8 cellular contexts compared by ENCODE assay signal in genomic region chr2:134782792-134783191, GRCh38. TPM values are rescaled to one million over a fixed set of nuclear protein-coding genes. Genes with fewer than 3 reads are reported as not detected.
DNase-seq lines count a peak whose midpoint lies in the region; ATAC-seq, FAIRE-seq and TF ChIP-seq lines count a peak whose summit lies in the region.

No MANE protein-coding gene starts in this region.

- H3K4me3 Mint-ChIP-seq in T-helper 2 cell treated with Interferon-gamma antibody and Interleukin-4, amounts not matched to agents 5 μg/mL and 100 μg/mL, for 36 hours: no peak overlapping the region
- no peak overlapping the region for H3K4me3 Mint-ChIP-seq in endothelial cell (ENCODE audit: unreplicated experiment)

- H3K9me3 Mint-ChIP-seq in T-helper 2 cell treated with Interferon-gamma antibody and Interleukin-4, amounts not matched to agents 5 μg/mL and 100 μg/mL, for 36 hours: no peaks in the 10 kb centered on the region
- no peaks in the 10 kb centered on the region for H3K9me3 Mint-ChIP-seq in endothelial cell (ENCODE audit: unreplicated experiment)

- no peak for TF ChIP-seq CTCF in endothelial cell (IDR thresholded peaks at IDR 0.05; ENCODE audit: unreplicated experiment)

- H3K27ac Mint-ChIP-seq in T-helper 2 cell treated with Interferon-gamma antibody and Interleukin-4, amounts not matched to agents 5 μg/mL and 100 μg/mL, for 36 hours: no peak overlapping the region
- no peak overlapping the region for H3K27ac Mint-ChIP-seq in endothelial cell (ENCODE audit: unreplicated experiment)

- H3K4me1 Mint-ChIP-seq in T-helper 2 cell treated with Interferon-gamma antibody and Interleukin-4, amounts not matched to agents 5 μg/mL and 100 μg/mL, for 36 hours (ENCODE audit: low read depth): peaks cover 5% of the 10 kb centered on the region
- H3K4me1 Mint-ChIP-seq in endothelial cell (ENCODE audit: unreplicated experiment): no peaks in the 10 kb centered on the region

- H3K27me3 Mint-ChIP-seq in T-helper 2 cell treated with Interferon-gamma antibody and Interleukin-4, amounts not matched to agents 5 μg/mL and 100 μg/mL, for 36 hours (ENCODE audit: low read depth): peaks cover 11% of the 10 kb centered on the region
- no peaks in the 10 kb centered on the region for H3K27me3 Mint-ChIP-seq in endothelial cell (ENCODE audit: unreplicated experiment)

- ATAC-seq in GM21528 (IDR thresholded peaks at IDR 0.05; ENCODE audit: low FRiP score, unreplicated experiment): peak; percentile 61

- H3K36me3 Mint-ChIP-seq in T-helper 2 cell treated with Interferon-gamma antibody and Interleukin-4, amounts not matched to agents 5 μg/mL and 100 μg/mL, for 36 hours (ENCODE audit: low read depth): no peaks in the 10 kb centered on the region
- H3K36me3 Mint-ChIP-seq in endothelial cell (ENCODE audit: low read depth, unreplicated experiment): no peaks in the 10 kb centered on the region

- DNase-seq in D341Med (ENCODE audit: low spot score): peak; percentile 38
- DNase-seq in NAMALWA (ENCODE audit: low spot score): peak; percentile 74
- DNase-seq in dermis blood vessel endothelial cell: peak; percentile 54
- no peak for DNase-seq in T-helper 2 cell treated with Interferon-gamma antibody and Interleukin-4, amounts not matched to agents 5 μg/mL and 100 μg/mL, for 36 hours (ENCODE audit: low spot score)
- no peak for DNase-seq in KG1 (lab: John Stamatoyannopoulos, UW)
- DNase-seq in endothelial cell (ENCODE audit: low spot score): no peak
- DNase-seq in HTR-8/SVneo (ENCODE audit: insufficient read length, low spot score): no peak

- FAIRE-seq in HTR-8/SVneo (lab: Jason Lieb, UNC): no peak

RNA-seq across cellular contexts. Expression of gene ACMSD, which starts 55.6 kb away (rescaled TPM):
- 0.09 and 0.34 TPM in 2 replicates for total RNA-seq in dermis blood vessel endothelial cell
- not detected for total RNA-seq in endothelial cell (ENCODE audit: unreplicated experiment)

Comparison
In these comparisons a context has a peak if more than half of its experiments do, and no peak if none do; other contexts are left out.
1. DNase-seq: peak in D341Med (single experiment), NAMALWA (single experiment) and dermis blood vessel endothelial cell (single experiment); none in T-helper 2 cell treated with Interferon-gamma antibody and Interleukin-4, amounts not matched to agents 5 μg/mL and 100 μg/mL, for 36 hours (single experiment), KG1 (single experiment), endothelial cell (single experiment) and HTR-8/SVneo (single experiment).